In genomic region chr1:153842006-153842471, GRCh38 we compare ENCODE assay signal across 9 cellular contexts.
DNase-seq lines count a peak whose midpoint lies in the region; ATAC-seq and TF ChIP-seq lines count a peak whose summit lies in the region.
"Had no signal": no experiment of that assay in that cellular context is flagged by ENCODE, and none has a peak within 500 bp of the region (broad histone marks: within the 10 kb centered on the region; RNA-seq: fewer than 3 reads in every experiment).

No MANE protein-coding gene starts in this region.

- no peaks in the 10 kb centered on the region for H3K9me2 ChIP-seq in SU-DHL-6 (replicated peaks; ENCODE audit: insufficient read depth, low read length)

- H3K27me3 ChIP-seq in SU-DHL-6 (ENCODE audit: low read length) (no peaks in the 10 kb centered on the region), BE2C (no peaks in the 10 kb centered on the region), SJCRH30 (no peaks in the 10 kb centered on the region)

- no peaks in the 10 kb centered on the region for H3K4me1 ChIP-seq in BE2C
- no peaks in the 10 kb centered on the region for H3K4me1 ChIP-seq in SJCRH30

- H4K20me1 ChIP-seq in SU-DHL-6 (ENCODE audit: low read depth, low read length), result no peaks in the 10 kb centered on the region

- H3K9me3 ChIP-seq in SU-DHL-6 (ENCODE audit: insufficient read depth, low read length), result no peaks in the 10 kb centered on the region
- no peaks in the 10 kb centered on the region for H3K9me3 ChIP-seq in BE2C
- H3K9me3 ChIP-seq in SJCRH30 (replicated peaks), result no peaks in the 10 kb centered on the region

- 0 out of 2 replicates have a peak overlapping the region, but pooled peaks have one; percentile 7 for H3K9ac ChIP-seq in SU-DHL-6 (ENCODE audit: low read length)

- peak; percentile 76 for DNase-seq in DMS79 treated with DMSO at 0.1 percent for 48 hours (lab: John Stamatoyannopoulos, UW)
- DNase-seq in stimulated activated CD4-positive, alpha-beta T cell treated with anti-CD3 and anti-CD28 coated beads, Interleukin-15, amount 100 ng/mL, for 24 hours, result no peak
- DNase-seq in BE2C, result no peak
- no peak for DNase-seq in SJCRH30
- no peak for DNase-seq in NCI-H2227 (lab: John Stamatoyannopoulos, UW; ENCODE audit: unreplicated experiment)
- DNase-seq: NCI-H226 had no signal

- peaks cover 73% of the 10 kb centered on the region for H3K79me2 ChIP-seq in SU-DHL-6 (ENCODE audit: insufficient read depth, low read length)

- H3K36me3 ChIP-seq in SU-DHL-6 (ENCODE audit: low read length), result no peaks in the 10 kb centered on the region
- no peaks in the 10 kb centered on the region for H3K36me3 ChIP-seq in BE2C
- no peaks in the 10 kb centered on the region for H3K36me3 ChIP-seq in SJCRH30

- ATAC-seq in GM19035 (IDR thresholded peaks at IDR 0.05; ENCODE audit: unreplicated experiment), result peak; percentile 76
- ATAC-seq in HG03095 (IDR thresholded peaks at IDR 0.05; ENCODE audit: unreplicated experiment), result peak; percentile 73

- peak overlapping the region; percentile 65 for H3K4me2 ChIP-seq in SU-DHL-6 (ENCODE audit: low read depth, low read length, poor library complexity, severe bottlenecking)

- H3K27ac ChIP-seq in SU-DHL-6 (ENCODE audit: low read depth, low read length) (peak overlapping the region; percentile 92), SJCRH30 (no peak overlapping the region)

- H2AFZ ChIP-seq in SU-DHL-6 (ENCODE audit: low read depth, low read length, severe bottlenecking), result no peak overlapping the region

- TF ChIP-seq CTCF in SU-DHL-6 (IDR thresholded peaks at IDR 0.05; ENCODE audit: insufficient read depth, low read length, poor library complexity, severe bottlenecking) (no peak), BE2C (IDR thresholded peaks at IDR 0.05; ENCODE audit: low read depth, low read length) (no peak)

- H3K4me3 ChIP-seq in SU-DHL-6 (ENCODE audit: insufficient read depth, low read length, poor library complexity, severe bottlenecking), result no peak overlapping the region
- no peak overlapping the region for H3K4me3 ChIP-seq in BE2C (ENCODE audit: low read depth, low read length)
- H3K4me3 ChIP-seq in SJCRH30, result no peak overlapping the region

- peaks cover 65% of the 10 kb centered on the region for H3F3A ChIP-seq in SU-DHL-6 (ENCODE audit: insufficient read depth)
